10 cellular contexts compared by ENCODE assay signal in the genomic region with DNA sequence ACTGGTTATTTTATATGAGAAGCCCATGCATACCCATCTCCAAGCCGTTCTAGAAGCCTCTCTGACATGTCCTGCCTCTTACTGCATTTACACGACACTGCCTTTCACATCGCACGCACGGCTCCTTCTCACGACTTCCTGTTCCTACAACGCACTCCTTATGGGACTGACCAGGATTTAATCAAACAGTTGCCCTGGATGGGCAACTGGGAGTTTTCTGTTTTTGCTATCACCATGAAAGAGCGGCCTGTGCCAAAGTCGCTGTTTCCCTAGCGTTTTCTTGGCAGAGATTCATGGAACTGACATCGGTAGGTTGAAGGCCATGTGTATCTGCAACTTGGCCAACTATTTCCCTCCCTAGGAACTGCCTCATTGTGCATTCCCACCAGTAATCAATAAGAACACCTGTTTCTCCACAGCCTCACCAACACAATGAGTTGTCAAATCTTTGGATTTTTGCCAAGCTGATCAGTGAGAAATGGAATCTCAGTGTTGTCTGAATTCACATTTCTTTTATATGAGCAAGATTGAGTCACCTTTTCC.
A peak's percentile ranks its signal among the peaks of the same experiment; 100 is the strongest.
DNase-seq lines count a peak whose midpoint lies in the region; ATAC-seq, FAIRE-seq and TF ChIP-seq lines count a peak whose summit lies in the region.
"Had no signal": no experiment of that assay in that cellular context is flagged by ENCODE, and none has a peak within 500 bp of the region (broad histone marks: within the 10 kb centered on the region; RNA-seq: fewer than 3 reads in every experiment).

No MANE protein-coding gene starts in this region.

- H3K4me3 ChIP-seq in bronchial epithelial cell (ENCODE audit: low read depth, low read length), result no peak overlapping the region
- H3K4me3 ChIP-seq: Peyer's patch had no signal

- peaks cover 5% of the 10 kb centered on the region for H3K4me1 Mint-ChIP-seq in type B pancreatic cell (ENCODE audit: unreplicated experiment)

- no peak for FAIRE-seq in bronchial epithelial cell (lab: Jason Lieb, UNC)

- H3K27me3 ChIP-seq in bronchial epithelial cell (ENCODE audit: control insufficient read depth, insufficient read depth, low read length), result no peaks in the 10 kb centered on the region
- H3K27me3 ChIP-seq: Peyer's patch had no signal

- H3K36me3 Mint-ChIP-seq in type B pancreatic cell, result no peaks in the 10 kb centered on the region

- TF ChIP-seq CTCF in bronchial epithelial cell (IDR thresholded peaks at IDR 0.05; ENCODE audit: insufficient read depth, low read length, severe bottlenecking) (no peak), type B pancreatic cell (conservative IDR thresholded peaks at IDR 0.05) (no peak)

- DNase-seq in NCI-H748 (lab: John Stamatoyannopoulos, UW; ENCODE audit: unreplicated experiment) (peak; percentile 61), NCI-H748 treated with DMSO at 0.1 percent for 48 hours (lab: John Stamatoyannopoulos, UW) (no peak), bronchial epithelial cell (ENCODE audit: low read depth) (peak; percentile 89), hepatic stellate cell (ENCODE audit: low spot score) (peak; percentile 83), type B pancreatic cell (ENCODE audit: extremely low spot score, unreplicated experiment) (peak; percentile 32)
- DNase-seq: MM.1S had no signal

- no peak overlapping the region for H3K4me3 Mint-ChIP-seq in type B pancreatic cell

- H3K27ac Mint-ChIP-seq in type B pancreatic cell, result peak overlapping the region; percentile 57

- H3K9me3 Mint-ChIP-seq in type B pancreatic cell, result no peaks in the 10 kb centered on the region

- no peak for ATAC-seq in GM21526 (IDR thresholded peaks at IDR 0.05; ENCODE audit: low FRiP score, unreplicated experiment)
- ATAC-seq in GM18861 (IDR thresholded peaks at IDR 0.05; ENCODE audit: unreplicated experiment), result no peak
- no peak for ATAC-seq in GM18907 (IDR thresholded peaks at IDR 0.05; ENCODE audit: unreplicated experiment)

- H3K36me3 ChIP-seq in bronchial epithelial cell (ENCODE audit: control insufficient read depth, insufficient read depth, low read length), result no peaks in the 10 kb centered on the region
- H3K36me3 ChIP-seq: Peyer's patch had no signal

- peaks cover 8% of the 10 kb centered on the region for H3K27me3 Mint-ChIP-seq in type B pancreatic cell
